In the genomic region with DNA sequence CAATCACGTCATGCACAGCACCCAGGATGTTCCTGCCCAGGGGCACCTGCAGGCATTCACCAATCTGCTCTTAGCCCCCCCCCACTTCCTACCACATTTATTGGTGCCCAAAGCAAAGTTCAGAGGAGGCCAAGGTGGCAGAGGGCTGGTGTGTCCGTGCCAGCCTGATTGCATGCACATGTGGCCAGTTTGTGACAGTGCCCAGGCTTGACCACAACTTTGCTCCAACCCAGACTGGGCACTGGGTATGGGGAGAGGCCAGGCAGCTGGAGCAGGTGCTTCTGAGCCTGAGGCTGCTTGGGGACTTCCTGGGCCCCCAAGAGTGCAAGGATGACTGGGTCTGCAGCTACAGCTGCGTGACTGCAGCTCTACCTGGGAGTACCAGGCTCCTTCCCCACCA, we compare ENCODE assay signal across 25 cellular contexts.
"Had no signal": no experiment of that assay in that cellular context is flagged by ENCODE, and none has a peak within 500 bp of the region (broad histone marks: within the 10 kb centered on the region; RNA-seq: fewer than 3 reads in every experiment).

No MANE protein-coding gene starts in this region.

- H3K36me3 ChIP-seq: neural progenitor cell, ovary, right lobe of liver, sigmoid colon, stomach, thoracic aorta, thyroid gland, tibial nerve, vagina had no signal

- H3K27ac ChIP-seq: neural progenitor cell, ovary, parathyroid adenoma, psoas muscle, right lobe of liver, sigmoid colon, stomach, thoracic aorta, thyroid gland, tibial nerve, vagina had no signal

- H3K27ac Mint-ChIP-seq: naive thymus-derived CD4-positive, alpha-beta T cell; natural killer cell; nephron; neural progenitor cell; progenitor cell of endocrine pancreas; stimulated activated naive B cell treated with anti-CD40 and anti-IgM and Interleukin-4, amounts not matched to agents 10 μg/mL and 1 μg/mL and 100 μg/mL, for 72 hours; stimulated activated naive CD8-positive, alpha-beta T cell treated with anti-CD3 and anti-CD28 coated beads, Interleukin-15, Interleukin-2, amounts not matched to agents 100 ng/mL and 50 ng/mL, for 24 hours had no signal

- H3K27me3 ChIP-seq: neural progenitor cell, ovary, right lobe of liver, sigmoid colon, stomach, thyroid gland, tibial nerve, vagina had no signal

- H3K4me1 Mint-ChIP-seq: naive thymus-derived CD4-positive, alpha-beta T cell; natural killer cell; nephron; neural progenitor cell; stimulated activated naive B cell treated with anti-CD40 and anti-IgM and Interleukin-4, amounts not matched to agents 10 μg/mL and 1 μg/mL and 100 μg/mL, for 72 hours had no signal

- H3K36me3 Mint-ChIP-seq: naive thymus-derived CD4-positive, alpha-beta T cell; natural killer cell; neural progenitor cell; stimulated activated naive B cell treated with anti-CD40 and anti-IgM and Interleukin-4, amounts not matched to agents 10 μg/mL and 1 μg/mL and 100 μg/mL, for 72 hours had no signal

- H3K4me2 ChIP-seq: neural progenitor cell had no signal

- H3K9me3 ChIP-seq: ovary, psoas muscle, right lobe of liver, sigmoid colon, thoracic aorta, thyroid gland, vagina had no signal

- DNase-seq: naive thymus-derived CD4-positive, alpha-beta T cell; natural killer cell; occipital lobe; ovary; psoas muscle; right lobe of liver; sigmoid colon; small intestine; stimulated activated CD4-positive, alpha-beta T cell treated with anti-CD3 and anti-CD28 coated beads, Interleukin-15, amount 100 ng/mL, for 24 hours; stimulated activated CD4-positive, alpha-beta T cell treated with anti-CD3 and anti-CD28 coated beads, Interleukin-2, amount 100 ng/mL, for 24 hours; stimulated activated CD4-positive, alpha-beta T cell treated with anti-CD3 and anti-CD28 coated beads, Interleukin-2, amount 100 ng/mL, for 48 hours; stimulated activated CD4-positive, alpha-beta T cell treated with anti-CD3 and anti-CD28 coated beads, Interleukin-4, amount 100 ng/mL, for 24 hours; stimulated activated naive B cell treated with anti-CD40 and anti-IgM and Interleukin-4, amounts not matched to agents 10 μg/mL and 1 μg/mL and 100 μg/mL, for 72 hours; stimulated activated naive CD4-positive, alpha-beta T cell treated with Interleukin-2 at 50 U/mL for 16 hours; stomach; thyroid gland; trophoblast cell had no signal

- H3K4me3 Mint-ChIP-seq: naive thymus-derived CD4-positive, alpha-beta T cell; natural killer cell; nephron; neural progenitor cell; stimulated activated naive B cell treated with anti-CD40 and anti-IgM and Interleukin-4, amounts not matched to agents 10 μg/mL and 1 μg/mL and 100 μg/mL, for 72 hours; stimulated activated naive CD8-positive, alpha-beta T cell treated with anti-CD3 and anti-CD28 coated beads, Interleukin-15, Interleukin-2, amounts not matched to agents 100 ng/mL and 50 ng/mL, for 24 hours had no signal

- H3K4me1 ChIP-seq: neural progenitor cell, parathyroid adenoma, psoas muscle, right lobe of liver, sigmoid colon, stomach, thyroid gland, tibial nerve, vagina had no signal

- H3K9ac ChIP-seq: neural progenitor cell, parathyroid adenoma had no signal

- ATAC-seq: naive thymus-derived CD4-positive, alpha-beta T cell; natural killer cell; psoas muscle had no signal

- H3K27me3 Mint-ChIP-seq: naive thymus-derived CD4-positive, alpha-beta T cell; progenitor cell of endocrine pancreas; stimulated activated naive B cell treated with anti-CD40 and anti-IgM and Interleukin-4, amounts not matched to agents 10 μg/mL and 1 μg/mL and 100 μg/mL, for 72 hours; stimulated activated naive CD8-positive, alpha-beta T cell treated with anti-CD3 and anti-CD28 coated beads, Interleukin-15, Interleukin-2, amounts not matched to agents 100 ng/mL and 50 ng/mL, for 24 hours had no signal

- H3K4me3 ChIP-seq: neural progenitor cell, ovary, psoas muscle, right lobe of liver, sigmoid colon, stomach, thoracic aorta, thyroid gland, tibial nerve, vagina had no signal
